Comparison of ENCODE assay signal across 3 cellular contexts in genomic region chr1:3573499-3573898, GRCh38.
A peak's percentile ranks its signal among the peaks of the same experiment; 100 is the strongest.
TF ChIP-seq lines count a peak whose summit lies in the region.

No MANE protein-coding gene starts in this region.

TF ChIP-seq in A549, 52 proteins besides CTCF, POLR2A, EP300 and RAD21:
- TF ChIP-seq RFX5 (IDR thresholded peaks at IDR 0.05) = no peak
- no peak for TF ChIP-seq FOSL2 (IDR thresholded peaks at IDR 0.05)
- TF ChIP-seq FOSL2 (CRISPR knock-in tag; IDR thresholded peaks at IDR 0.05) = no peak
- TF ChIP-seq FOSB (CRISPR knock-in tag; IDR thresholded peaks at IDR 0.05) = no peak
- TF ChIP-seq GATA3 (IDR thresholded peaks at IDR 0.05; ENCODE audit: borderline replicate concordance) = no peak
- no peak for TF ChIP-seq USF2 (IDR thresholded peaks at IDR 0.05)
- TF ChIP-seq E2F6 (IDR thresholded peaks at IDR 0.05; ENCODE audit: borderline replicate concordance, low read depth) = no peak
- no peak for TF ChIP-seq HOXA7 (CRISPR knock-in tag; IDR thresholded peaks at IDR 0.05)
- TF ChIP-seq RNF2 (IDR thresholded peaks at IDR 0.05; ENCODE audit: borderline replicate concordance, low read depth) = no peak
- TF ChIP-seq ZFP36 (IDR thresholded peaks at IDR 0.05; ENCODE audit: borderline replicate concordance, partially characterized antibody) = no peak
- no peak for TF ChIP-seq NFE2L2 (conservative IDR thresholded peaks at IDR 0.05; ENCODE audit: low read length)
- TF ChIP-seq TFCP2L1 (CRISPR knock-in tag; IDR thresholded peaks at IDR 0.05) = no peak
- TF ChIP-seq REST (IDR thresholded peaks at IDR 0.05) = no peak
- TF ChIP-seq PBX3 (IDR thresholded peaks at IDR 0.05) = no peak
- TF ChIP-seq SREBF2 (IDR thresholded peaks at IDR 0.05) = no peak
- TF ChIP-seq EHF (CRISPR knock-in tag; IDR thresholded peaks at IDR 0.05) = no peak
- no peak for TF ChIP-seq ESRRA (IDR thresholded peaks at IDR 0.05; ENCODE audit: borderline replicate concordance, low read length)
- no peak for TF ChIP-seq MAFK (IDR thresholded peaks at IDR 0.05; ENCODE audit: partially characterized antibody)

TF ChIP-seq in SK-N-SH, 30 proteins besides CTCF, POLR2A, EP300 and RAD21:
- TF ChIP-seq TAF1 (IDR thresholded peaks at IDR 0.05; ENCODE audit: borderline replicate concordance, low read depth, low read length) = no peak
- TF ChIP-seq, protein P1, sequence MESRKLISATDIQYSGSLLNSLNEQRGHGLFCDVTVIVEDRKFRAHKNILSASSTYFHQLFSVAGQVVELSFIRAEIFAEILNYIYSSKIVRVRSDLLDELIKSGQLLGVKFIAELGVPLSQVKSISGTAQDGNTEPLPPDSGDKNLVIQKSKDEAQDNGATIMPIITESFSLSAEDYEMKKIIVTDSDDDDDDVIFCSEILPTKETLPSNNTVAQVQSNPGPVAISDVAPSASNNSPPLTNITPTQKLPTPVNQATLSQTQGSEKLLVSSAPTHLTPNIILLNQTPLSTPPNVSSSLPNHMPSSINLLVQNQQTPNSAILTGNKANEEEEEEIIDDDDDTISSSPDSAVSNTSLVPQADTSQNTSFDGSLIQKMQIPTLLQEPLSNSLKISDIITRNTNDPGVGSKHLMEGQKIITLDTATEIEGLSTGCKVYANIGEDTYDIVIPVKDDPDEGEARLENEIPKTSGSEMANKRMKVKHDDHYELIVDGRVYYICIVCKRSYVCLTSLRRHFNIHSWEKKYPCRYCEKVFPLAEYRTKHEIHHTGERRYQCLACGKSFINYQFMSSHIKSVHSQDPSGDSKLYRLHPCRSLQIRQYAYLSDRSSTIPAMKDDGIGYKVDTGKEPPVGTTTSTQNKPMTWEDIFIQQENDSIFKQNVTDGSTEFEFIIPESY (IDR thresholded peaks at IDR 0.05; ENCODE audit: borderline replicate concordance, low read depth) = no peak
- peak; percentile 87 for TF ChIP-seq FOXJ3 (CRISPR knock-in tag; IDR thresholded peaks at IDR 0.05)
- peak; percentile 43; the same call in 1 of the 2 replicates for TF ChIP-seq MXI1 (IDR thresholded peaks at IDR 0.05; ENCODE audit: low read depth, low read length)
- TF ChIP-seq CHD2 (IDR thresholded peaks at IDR 0.05; ENCODE audit: low read length, partially characterized antibody) = peak; percentile 52

TF ChIP-seq in HepG2, 621 proteins besides CTCF, POLR2A, EP300 and RAD21:
- peak; percentile 28; the same call in 1 of the 2 replicates for TF ChIP-seq RBFOX2 (IDR thresholded peaks at IDR 0.05; ENCODE audit: low read depth, low read length)
- no peak for TF ChIP-seq MXD4 (CRISPR knock-in tag; IDR thresholded peaks at IDR 0.05)
- no peak for TF ChIP-seq ZNF510 (CRISPR knock-in tag; IDR thresholded peaks at IDR 0.05; ENCODE audit: low read depth)
- TF ChIP-seq TEAD2 (CRISPR knock-in tag; IDR thresholded peaks at IDR 0.05) = no peak
